1 cellular context compared by ENCODE assay signal in genomic region chr10:84567133-84567532, GRCh38.
A peak's percentile ranks its signal among the peaks of the same experiment; 100 is the strongest.
TF ChIP-seq lines count a peak whose summit lies in the region.

No MANE protein-coding gene starts in this region.

TF ChIP-seq in H1, 55 proteins besides CTCF, POLR2A, EP300 and RAD21:
- TF ChIP-seq RNF2 (IDR thresholded peaks at IDR 0.05; ENCODE audit: borderline replicate concordance, low read depth, low read length, missing control alignments, poor library complexity, severe bottlenecking) (no peak), CBX8 (IDR thresholded peaks at IDR 0.05; ENCODE audit: borderline replicate concordance, low read depth, low read length) (no peak), SRF (IDR thresholded peaks at IDR 0.05; ENCODE audit: low read depth, low read length) (no peak), NANOG (IDR thresholded peaks at IDR 0.05; ENCODE audit: insufficient read depth, low read depth, low read length, poor library complexity, severe bottlenecking) (no peak), HDAC2 (IDR thresholded peaks at IDR 0.05; ENCODE audit: borderline replicate concordance in 1 of 2, low read depth in 2 of 2, low read length in 2 of 2) (0 out of 4 replicates have a peak, but pooled peaks of 1 of the 2 experiments have one; percentile 1), SAP30 (IDR thresholded peaks at IDR 0.05; ENCODE audit: insufficient read depth, insufficient replicate concordance, low read length) (no peak), CBX5 (IDR thresholded peaks at IDR 0.05; ENCODE audit: low read depth, low read length) (no peak), BRCA1 (IDR thresholded peaks at IDR 0.05; ENCODE audit: low read depth, low read length) (no peak), SUZ12 (IDR thresholded peaks at IDR 0.05; ENCODE audit: low read length) (no peak)
